ENCODE assay signal across 1 cellular context in the genomic region with DNA sequence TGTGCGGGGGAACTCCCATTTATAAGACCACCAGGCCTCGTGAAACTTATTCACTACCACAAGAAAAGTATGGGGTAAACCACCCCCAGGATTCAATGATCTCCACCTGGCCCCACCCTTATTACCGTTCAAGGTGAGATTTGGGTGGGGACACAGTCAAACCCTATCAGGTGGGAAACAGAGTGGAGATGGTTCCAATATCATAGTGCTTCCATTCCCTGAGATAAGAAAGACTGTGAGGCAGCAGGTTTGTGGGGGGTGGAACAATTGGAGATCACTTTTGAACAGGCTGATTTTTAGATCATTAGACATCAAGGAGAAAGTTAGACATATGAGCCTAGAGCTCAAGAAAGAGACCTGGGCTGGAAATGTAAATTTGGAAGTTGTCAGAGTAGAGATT.
TF ChIP-seq lines count a peak whose summit lies in the region.

No MANE protein-coding gene starts in this region.

TF ChIP-seq in K562, 482 proteins besides CTCF, POLR2A, EP300 and RAD21:
- TF ChIP-seq HDAC8 (tag; IDR thresholded peaks at IDR 0.05) (no peak), CBFA2T3 (IDR thresholded peaks at IDR 0.05) (peak; percentile 77), TCF3 (CRISPR knock-in tag; IDR thresholded peaks at IDR 0.05) (peak; percentile 46), DPF2 (IDR thresholded peaks at IDR 0.05) (0 out of 2 replicates have a peak, but pooled peaks have one; percentile 12), TAL1 (IDR thresholded peaks at IDR 0.05) (peak; percentile 48; the same call in 1 of the 2 replicates), ZFX (CRISPR knock-in tag; IDR thresholded peaks at IDR 0.05) (no peak), TEAD4 (IDR thresholded peaks at IDR 0.05; ENCODE audit: low read length) (0 out of 2 replicates have a peak, but pooled peaks have one; percentile 26), TEAD4 (CRISPR knock-in tag; IDR thresholded peaks at IDR 0.05; ENCODE audit: borderline replicate concordance) (no peak), ARID1B (IDR thresholded peaks at IDR 0.05) (peak; percentile 36; the same call in 1 of the 2 replicates), CBFA2T2 (conservative IDR thresholded peaks at IDR 0.05) (peak; percentile 55), RFX7 (CRISPR knock-in tag; IDR thresholded peaks at IDR 0.05) (no peak), TRIM24 (IDR thresholded peaks at IDR 0.05) (0 out of 4 replicates have a peak, but pooled peaks of 1 of the 2 experiments have one; percentile 43), NCOA6 (IDR thresholded peaks at IDR 0.05) (no peak)
- TF ChIP-seq, protein P1, sequence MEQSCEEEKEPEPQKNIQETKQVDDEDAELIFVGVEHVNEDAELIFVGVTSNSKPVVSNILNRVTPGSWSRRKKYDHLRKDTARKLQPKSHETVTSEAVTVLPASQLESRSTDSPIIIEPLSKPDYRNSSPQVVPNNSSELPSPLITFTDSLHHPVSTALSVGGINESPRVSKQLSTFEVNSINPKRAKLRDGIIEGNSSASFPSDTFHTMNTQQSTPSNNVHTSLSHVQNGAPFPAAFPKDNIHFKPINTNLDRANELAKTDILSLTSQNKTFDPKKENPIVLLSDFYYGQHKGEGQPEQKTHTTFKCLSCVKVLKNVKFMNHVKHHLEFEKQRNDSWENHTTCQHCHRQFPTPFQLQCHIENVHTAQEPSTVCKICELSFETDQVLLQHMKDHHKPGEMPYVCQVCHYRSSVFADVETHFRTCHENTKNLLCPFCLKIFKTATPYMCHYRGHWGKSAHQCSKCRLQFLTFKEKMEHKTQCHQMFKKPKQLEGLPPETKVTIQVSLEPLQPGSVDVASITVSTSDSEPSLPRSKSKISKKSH (CRISPR knock-in tag; IDR thresholded peaks at IDR 0.05), result no peak
- TF ChIP-seq, protein P2, sequence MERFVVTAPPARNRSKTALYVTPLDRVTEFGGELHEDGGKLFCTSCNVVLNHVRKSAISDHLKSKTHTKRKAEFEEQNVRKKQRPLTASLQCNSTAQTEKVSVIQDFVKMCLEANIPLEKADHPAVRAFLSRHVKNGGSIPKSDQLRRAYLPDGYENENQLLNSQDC (CRISPR knock-in tag; IDR thresholded peaks at IDR 0.05), result no peak
- TF ChIP-seq, protein P3, sequence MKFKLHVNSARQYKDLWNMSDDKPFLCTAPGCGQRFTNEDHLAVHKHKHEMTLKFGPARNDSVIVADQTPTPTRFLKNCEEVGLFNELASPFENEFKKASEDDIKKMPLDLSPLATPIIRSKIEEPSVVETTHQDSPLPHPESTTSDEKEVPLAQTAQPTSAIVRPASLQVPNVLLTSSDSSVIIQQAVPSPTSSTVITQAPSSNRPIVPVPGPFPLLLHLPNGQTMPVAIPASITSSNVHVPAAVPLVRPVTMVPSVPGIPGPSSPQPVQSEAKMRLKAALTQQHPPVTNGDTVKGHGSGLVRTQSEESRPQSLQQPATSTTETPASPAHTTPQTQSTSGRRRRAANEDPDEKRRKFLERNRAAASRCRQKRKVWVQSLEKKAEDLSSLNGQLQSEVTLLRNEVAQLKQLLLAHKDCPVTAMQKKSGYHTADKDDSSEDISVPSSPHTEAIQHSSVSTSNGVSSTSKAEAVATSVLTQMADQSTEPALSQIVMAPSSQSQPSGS (CRISPR knock-in tag; IDR thresholded peaks at IDR 0.05), result no peak
TF ChIP-seq in K562: peak in this region for 8.
